ENCODE assay signal across 17 cellular contexts in genomic region chr15:29773000-29773399, GRCh38. TPM values are rescaled to one million over a fixed set of nuclear protein-coding genes. Genes with fewer than 3 reads are reported as not detected.
DNase-seq lines count a peak whose midpoint lies in the region; ATAC-seq and TF ChIP-seq lines count a peak whose summit lies in the region.
"Had no signal": no experiment of that assay in that cellular context is flagged by ENCODE, and none has a peak within 500 bp of the region (broad histone marks: within the 10 kb centered on the region; RNA-seq: fewer than 3 reads in every experiment).

No MANE protein-coding gene starts in this region.

- H3K23me2 ChIP-seq in H9 (ENCODE audit: insufficient read length, low read depth, low read length, poor library complexity, severe bottlenecking) = no peaks in the 10 kb centered on the region

- peaks cover 2% of the 10 kb centered on the region for H3K79me1 ChIP-seq in H9 (ENCODE audit: insufficient read depth, low read depth, low read length, poor library complexity, severe bottlenecking)
- no peaks in the 10 kb centered on the region for H3K79me1 ChIP-seq in trophoblast cell (ENCODE audit: low read length)

- H2BK120ac ChIP-seq in H9 (ENCODE audit: low read depth, low read length, poor library complexity, severe bottlenecking) (no peak overlapping the region), trophoblast cell (ENCODE audit: insufficient read depth, low read length, poor library complexity) (no peak overlapping the region)

- H3K36me3 Mint-ChIP-seq in H9 (ENCODE audit: insufficient read depth in 1 of 3, low read depth in 3 of 3) = peaks cover 0 to 25% (median 11%) of the 10 kb centered on the region in 3 experiments; a peak in 5 of 7 replicates
- H3K36me3 Mint-ChIP-seq in CD14-positive monocyte = no peaks in the 10 kb centered on the region
- H3K36me3 Mint-ChIP-seq: CD4-positive, CD25-positive, alpha-beta regulatory T cell; CD8-positive, alpha-beta T cell had no signal

- no peaks in the 10 kb centered on the region for H4K20me1 ChIP-seq in H9 (ENCODE audit: control insufficient read depth, insufficient read depth, insufficient read length)

- no peak overlapping the region for H3K18ac ChIP-seq in H9 (ENCODE audit: insufficient read length, low read depth, low read length)
- H3K18ac ChIP-seq in trophoblast cell (ENCODE audit: low read length) = no peak overlapping the region

- H3K4me1 Mint-ChIP-seq in H9 (peaks cover 22 to 23% of the 10 kb centered on the region in 2 experiments), CD14-positive monocyte (no peaks in the 10 kb centered on the region)
- H3K4me1 Mint-ChIP-seq: CD4-positive, CD25-positive, alpha-beta regulatory T cell had no signal

- H2BK5ac ChIP-seq in H9 (ENCODE audit: insufficient read length, low read length) (no peak overlapping the region), trophoblast cell (ENCODE audit: low read depth, low read length, poor library complexity) (no peak overlapping the region)

- H3K4me3 ChIP-seq in RWPE2 (ENCODE audit: severe bottlenecking) (no peak overlapping the region), trophoblast cell (ENCODE audit: low read depth, low read length) (no peak overlapping the region)
- H3K4me3 ChIP-seq: GM23338 had no signal

- H3K56ac ChIP-seq in H9 (ENCODE audit: insufficient read length, low read depth, low read length) = no peak overlapping the region

- H3K9me3 ChIP-seq in H9 (ENCODE audit: control insufficient read depth, low read depth, low read length) (no peaks in the 10 kb centered on the region), RWPE2 (ENCODE audit: severe bottlenecking) (no peaks in the 10 kb centered on the region), trophoblast cell (ENCODE audit: insufficient read depth, low read depth, low read length) (no peaks in the 10 kb centered on the region)
- H3K9me3 ChIP-seq: Caco-2 had no signal

- H3K27me3 Mint-ChIP-seq in H9 (ENCODE audit: low read depth) = no peaks in the 10 kb centered on the region
- H3K27me3 Mint-ChIP-seq in CD14-positive monocyte (ENCODE audit: low read depth in 3 of 3) = peaks cover 2 to 11% (median 2%) of the 10 kb centered on the region in 3 donors
- H3K27me3 Mint-ChIP-seq: CD4-positive, CD25-positive, alpha-beta regulatory T cell had no signal

- peaks cover 12% of the 10 kb centered on the region; the same call in 1 of the 2 replicates for H3K79me2 ChIP-seq in H9 (ENCODE audit: insufficient read depth, low read length)
- H3K79me2 ChIP-seq in trophoblast cell (ENCODE audit: control insufficient read depth, insufficient read depth, low read length, poor library complexity) = no peaks in the 10 kb centered on the region

- no peak overlapping the region for H3K14ac ChIP-seq in H9 (ENCODE audit: insufficient read depth, low read length)
- H3K14ac ChIP-seq in trophoblast cell (ENCODE audit: low read length) = no peak overlapping the region

- H3K4me1 ChIP-seq in H9 (ENCODE audit: insufficient read depth, low read length) (peaks cover 2% of the 10 kb centered on the region; the same call in 1 of the 2 replicates), RWPE2 (ENCODE audit: insufficient read depth, poor library complexity, severe bottlenecking) (peaks cover 50% of the 10 kb centered on the region), trophoblast cell (ENCODE audit: control insufficient read depth in 1 of 2, insufficient read depth in 2 of 2, low read length in 2 of 2) (peaks cover 0 to 2% of the 10 kb centered on the region in 2 experiments)

- H4K5ac ChIP-seq in H9 (ENCODE audit: insufficient read length, low read depth, low read length) = no peak overlapping the region

- H2BK20ac ChIP-seq in H9 (ENCODE audit: low read depth, low read length, poor library complexity, severe bottlenecking) = no peak overlapping the region

- H2BK15ac ChIP-seq in H9 (ENCODE audit: low read depth, low read length) = 0 out of 2 replicates have a peak overlapping the region, but pooled peaks have one; percentile 73

- intact Hi-C loops in left ventricle myocardium superior (cut with micrococcal nuclease) (no loop called here), left cardiac atrium (cut with DNase I) (loop anchor here in 1 of 2 donors (10.0 kb wide), 1 partner anchor 58 kb away; no protein-coding TSS in a partner anchor), CD14-positive monocyte (cut with micrococcal nuclease) (no loop called here)

- H4K12ac ChIP-seq in trophoblast cell (ENCODE audit: low read depth, low read length) = no peak overlapping the region

- no CpG with 5 or more reads among the region's 4 CpGs for WGBS in H9 (ENCODE audit: extremely low coverage, insufficient read length, low lambda C conversion rate)
- no CpG with 5 or more reads among the region's 4 CpGs for WGBS in trophoblast cell (ENCODE audit: extremely low coverage, insufficient coverage, insufficient read length)

- no peak overlapping the region for H3K23ac ChIP-seq in H9 (ENCODE audit: insufficient read length, low read depth, low read length)
- no peak overlapping the region for H3K23ac ChIP-seq in trophoblast cell (ENCODE audit: low read length)

- no peak overlapping the region for H4K8ac ChIP-seq in H9 (replicated peaks; ENCODE audit: insufficient read length, low read depth, low read length)
- H4K8ac ChIP-seq in trophoblast cell (ENCODE audit: low read depth, low read length) = peak overlapping the region; percentile 28

- no peak overlapping the region for H2AK5ac ChIP-seq in H9 (ENCODE audit: insufficient read length, low read length)
- H2AK5ac ChIP-seq in trophoblast cell (ENCODE audit: low read length) = no peak overlapping the region

- H3K4me3 Mint-ChIP-seq in H9 (no peak overlapping the region), CD14-positive monocyte (no peak overlapping the region)
- H3K4me3 Mint-ChIP-seq: CD4-positive, CD25-positive, alpha-beta regulatory T cell; CD8-positive, alpha-beta T cell; GM23338 had no signal

- TF ChIP-seq CTCF in H9 (conservative IDR thresholded peaks at IDR 0.05) (no peak), RWPE2 (IDR thresholded peaks at IDR 0.05; ENCODE audit: poor library complexity, severe bottlenecking) (no peak), CD14-positive monocyte (IDR thresholded peaks at IDR 0.05) (no peak)

- no peak overlapping the region for H3K27ac Mint-ChIP-seq in H9
- no peak overlapping the region for H3K27ac Mint-ChIP-seq in CD14-positive monocyte
- H3K27ac Mint-ChIP-seq: CD4-positive, CD25-positive, alpha-beta regulatory T cell; CD8-positive, alpha-beta T cell; GM23338 had no signal

- H3K27ac ChIP-seq in H9 (ENCODE audit: insufficient read length, low read depth, low read length) (no peak overlapping the region), RWPE2 (ENCODE audit: poor library complexity, severe bottlenecking) (peak overlapping the region; percentile 71), trophoblast cell (ENCODE audit: low read depth, low read length) (no peak overlapping the region)

- H3K27me3 ChIP-seq in H9 (ENCODE audit: insufficient read depth, low read length) (no peaks in the 10 kb centered on the region), RWPE2 (ENCODE audit: insufficient read depth, poor library complexity, severe bottlenecking) (no peaks in the 10 kb centered on the region), trophoblast cell (ENCODE audit: insufficient read depth, low read length) (no peaks in the 10 kb centered on the region)

- peaks cover 55% of the 10 kb centered on the region for H3K36me3 ChIP-seq in RWPE2 (ENCODE audit: low read depth)
- H3K36me3 ChIP-seq in trophoblast cell (ENCODE audit: control insufficient read depth in 1 of 2, insufficient read depth in 2 of 2, low read length in 2 of 2) = peaks cover 9 to 10% of the 10 kb centered on the region in 2 experiments

- no peak overlapping the region for H4K91ac ChIP-seq in H9 (ENCODE audit: insufficient read length, low read depth, low read length)
- H4K91ac ChIP-seq in trophoblast cell (ENCODE audit: low read depth, low read length) = no peak overlapping the region

- ATAC-seq in left ventricle myocardium superior (peak; percentile 38), left cardiac atrium (no peak), RWPE2 (ENCODE audit: low read depth) (no peak), GM21390 (IDR thresholded peaks at IDR 0.05; ENCODE audit: unreplicated experiment) (no peak), GM18858 (IDR thresholded peaks at IDR 0.05; ENCODE audit: unreplicated experiment) (no peak)
- ATAC-seq: CD8-positive, alpha-beta T cell; GM23338; HCT116 had no signal

- DNase-seq in left ventricle myocardium superior (no peak), left cardiac atrium (no peak), H9 (no peak), RWPE2 (ENCODE audit: low spot score) (no peak), trophoblast cell (no peak), CD14-positive monocyte (ENCODE audit: low spot score) (no peak)
- DNase-seq: C1 segment of cervical spinal cord; Caco-2; CD4-positive, CD25-positive, alpha-beta regulatory T cell; CD8-positive, alpha-beta T cell; DMS153; DND-41; H7 had no signal

- H3K4ac ChIP-seq in H9 (ENCODE audit: low read depth, low read length) (no peak overlapping the region), trophoblast cell (ENCODE audit: low read depth, low read length) (no peak overlapping the region)

- H3K4me2 ChIP-seq in H9 (ENCODE audit: insufficient read depth, insufficient read length, low read length) = no peak overlapping the region
- H3K4me2 ChIP-seq in trophoblast cell (ENCODE audit: low read length) = no peak overlapping the region
- H3K4me2 ChIP-seq: GM23338 had no signal

- H2AFZ ChIP-seq in H9 (ENCODE audit: low read length) (no peak overlapping the region), trophoblast cell (ENCODE audit: insufficient read depth, low read length, poor library complexity) (no peak overlapping the region)
- H2AFZ ChIP-seq: GM23338 had no signal

- H2BK12ac ChIP-seq in H9 (ENCODE audit: insufficient read length, low read depth, low read length) (no peak overlapping the region), trophoblast cell (ENCODE audit: low read length) (no peak overlapping the region)

- H3K9ac ChIP-seq in H9 (ENCODE audit: extremely low read depth, insufficient read length, low read length) (no peak overlapping the region), trophoblast cell (ENCODE audit: low read length) (no peak overlapping the region)

- H3K9me3 Mint-ChIP-seq in H9 (no peaks in the 10 kb centered on the region), CD14-positive monocyte (no peaks in the 10 kb centered on the region)
- H3K9me3 Mint-ChIP-seq: CD8-positive, alpha-beta T cell; GM23338 had no signal

- no peak overlapping the region for H3T11ph ChIP-seq in H9 (ENCODE audit: low read length)

RNA-seq across cellular contexts. Expression of gene TJP1, which starts 49.3 kb away (rescaled TPM):
- total RNA-seq in left ventricle myocardium superior (123 TPM), left cardiac atrium (10 to 100 TPM; 85.2 to 95.9 TPM), H9 (2021) (136 and 140 TPM in 2 replicates)
- 85.2 and 88.6 TPM in 2 replicates for polyA plus RNA-seq in trophoblast cell (2013)
- not detected for polyA plus RNA-seq in CD14-positive monocyte
- total RNA-seq: CD4-positive, CD25-positive, alpha-beta regulatory T cell; CD8-positive, alpha-beta T cell had no signal
